Comparison of ENCODE assay signal across 22 cellular contexts in the genomic region with DNA sequence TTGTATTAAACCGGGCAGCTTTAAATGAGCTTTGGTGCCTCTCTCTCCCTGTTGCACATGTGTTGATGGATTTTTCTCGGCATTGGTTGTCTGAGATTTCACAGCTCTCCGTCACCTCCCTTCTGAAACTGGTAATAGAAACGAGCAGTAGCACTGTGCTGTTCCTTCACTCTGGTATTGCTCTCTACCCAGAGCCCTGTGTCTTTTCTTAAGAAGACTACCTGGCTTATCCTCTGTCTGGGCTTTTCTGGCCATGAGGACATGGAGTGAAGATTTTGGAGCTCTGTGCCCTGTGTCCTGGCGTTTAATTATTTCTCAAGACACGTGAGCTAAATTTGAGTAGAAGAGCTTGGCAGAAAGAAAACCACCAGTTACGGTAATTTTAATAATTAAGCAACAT.
"Had no signal": no experiment of that assay in that cellular context is flagged by ENCODE, and none has a peak within 500 bp of the region (broad histone marks: within the 10 kb centered on the region; RNA-seq: fewer than 3 reads in every experiment).

No MANE protein-coding gene starts in this region.

- DNase-seq: colonic mucosa; effector memory CD4-positive, alpha-beta T cell; erythroblast; foreskin fibroblast; gastrocnemius medialis; head of caudate nucleus; mesenchymal stem cell; mucosa of descending colon; naive B cell; sigmoid colon; stimulated activated CD4-positive, alpha-beta T cell treated with anti-CD3 and anti-CD28 coated beads, Interleukin-2, amount 100 ng/mL, for 24 hours; stimulated activated CD4-positive, alpha-beta T cell treated with anti-CD3 and anti-CD28 coated beads, Interleukin-4, amount 100 ng/mL, for 24 hours; stimulated activated naive CD4-positive, alpha-beta T cell treated with Interleukin-2 at 50 U/mL for 16 hours; stomach; testis; tibial artery had no signal

- H3K27me3 ChIP-seq: colonic mucosa, gastrocnemius medialis, right atrium auricular region, sigmoid colon, stomach, testis, tibial artery had no signal

- H3K4me1 ChIP-seq: colonic mucosa, gastrocnemius medialis, prostate gland, testis had no signal

- ATAC-seq: gastrocnemius medialis; mucosa of descending colon; natural killer cell treated with Interleukin-12 subunit alpha and Interleukin-12 subunit beta and Interleukin-15 and Interleukin-18, amount 100 ng/mL, for 72 hours; stimulated activated effector memory CD8-positive, alpha-beta T cell treated with anti-CD3 and anti-CD28 coated beads, Interleukin-12 subunit alpha, Interleukin-12 subunit beta, amount 100 ng/mL, for 72 hours had no signal

- H3K27ac ChIP-seq: colonic mucosa, gastrocnemius medialis, neutrophil, parathyroid adenoma, prostate gland, right atrium auricular region, sigmoid colon, stomach, testis had no signal

- H3K36me3 ChIP-seq: colonic mucosa, gastrocnemius medialis, neutrophil, prostate gland, right atrium auricular region, sigmoid colon, stomach, tibial artery had no signal

- H3K79me2 ChIP-seq: parathyroid adenoma had no signal

- H3K9ac ChIP-seq: parathyroid adenoma had no signal

- H3K9me3 ChIP-seq: colonic mucosa, mucosa of descending colon, neutrophil, prostate gland, testis had no signal

- H3K4me3 ChIP-seq: colonic mucosa, gastrocnemius medialis, mucosa of descending colon, prostate gland, right atrium auricular region, sigmoid colon, stomach, testis, tibial artery had no signal

- H2AFZ ChIP-seq: parathyroid adenoma had no signal
